26 cellular contexts compared by ENCODE assay signal in the genomic region with DNA sequence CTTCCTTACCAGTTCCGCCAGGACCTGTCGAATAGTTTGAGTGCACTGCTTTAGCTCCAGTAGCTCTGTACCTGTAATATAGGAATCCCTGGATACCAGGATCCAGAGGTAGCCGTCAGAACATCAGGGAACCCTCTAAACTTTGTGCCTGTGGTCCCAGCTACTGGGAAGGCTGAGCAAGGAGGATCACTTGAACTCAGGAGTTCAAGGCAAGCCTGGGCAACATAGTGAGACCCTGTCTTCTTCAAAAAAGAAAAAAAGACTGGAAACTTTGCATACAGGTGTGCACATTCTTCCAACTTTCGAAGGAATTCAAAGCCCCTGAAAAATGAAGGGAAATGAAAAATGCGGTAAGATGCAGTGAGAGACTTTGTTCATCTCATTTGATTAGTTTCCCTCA.
"Had no signal": no experiment of that assay in that cellular context is flagged by ENCODE, and none has a peak within 500 bp of the region (broad histone marks: within the 10 kb centered on the region; RNA-seq: fewer than 3 reads in every experiment).

No MANE protein-coding gene starts in this region.

- ATAC-seq: activated CD4-positive, CD25-positive, alpha-beta regulatory T cell treated with anti-CD3 and anti-CD28 coated beads, Interleukin-2, amount 50 U/mL, for 24 hours; activated CD8-positive, alpha-beta memory T cell treated with anti-CD3 and anti-CD28 coated beads, Interleukin-2, amount 10 ng/mL, durations not matched to agents 7 days and 5 days had no signal

- H3K27me3 Mint-ChIP-seq: activated CD4-positive, alpha-beta memory T cell treated with anti-CD3 and anti-CD28 coated beads, Interleukin-2, amount 10 ng/mL, durations not matched to agents 7 days and 5 days; activated CD4-positive, alpha-beta T cell treated with anti-CD3 and anti-CD28 coated beads, Interleukin-2, amount 10 ng/mL, durations not matched to agents 24 days and 14 days; activated CD8-positive, alpha-beta memory T cell treated with anti-CD3 and anti-CD28 coated beads, Interleukin-2, amount 10 ng/mL, durations not matched to agents 7 days and 5 days had no signal

- H3K27me3 ChIP-seq: breast epithelium, esophagus squamous epithelium, right atrium auricular region, tibial nerve had no signal

- H3K9me3 ChIP-seq: breast epithelium, esophagus squamous epithelium, left ventricle myocardium inferior, right atrium auricular region, tibial nerve had no signal

- H3K27ac ChIP-seq: breast epithelium, epithelial cell of prostate, esophagus squamous epithelium, left ventricle myocardium inferior, parathyroid adenoma, right atrium auricular region, tibial nerve, VCaP had no signal

- H3K4me3 Mint-ChIP-seq: activated CD4-positive, alpha-beta memory T cell treated with anti-CD3 and anti-CD28 coated beads, Interleukin-2, amount 10 ng/mL, durations not matched to agents 7 days and 5 days; activated CD4-positive, alpha-beta T cell treated with anti-CD3 and anti-CD28 coated beads, Interleukin-2, amount 10 ng/mL, durations not matched to agents 24 days and 14 days; activated CD8-positive, alpha-beta memory T cell treated with anti-CD3 and anti-CD28 coated beads, Interleukin-2, amount 10 ng/mL, durations not matched to agents 7 days and 5 days; neural crest cell had no signal

- DNase-seq: activated CD4-positive, alpha-beta memory T cell treated with anti-CD3 and anti-CD28 coated beads, Interleukin-2, amount 10 ng/mL, durations not matched to agents 7 days and 5 days; activated CD4-positive, alpha-beta T cell treated with anti-CD3 and anti-CD28 coated beads, Interleukin-2, amount 10 ng/mL, durations not matched to agents 24 days and 14 days; activated CD8-positive, alpha-beta memory T cell treated with anti-CD3 and anti-CD28 coated beads, Interleukin-2, amount 10 ng/mL, durations not matched to agents 7 days and 5 days; activated effector memory CD4-positive, alpha-beta T cell treated with anti-CD3 and anti-CD28 coated beads, Interleukin-2, amount 50 U/mL, for 16 hours; activated naive CD4-positive, alpha-beta T cell treated with anti-CD3 and anti-CD28 coated beads, Interleukin-2, amount 50 U/mL, for 16 hours; central memory CD4-positive, alpha-beta T cell; esophagus squamous epithelium; foreskin melanocyte; islet precursor cell; left ventricle myocardium inferior; mesendoderm; occipital lobe; stimulated activated CD4-positive, alpha-beta T cell treated with anti-CD3 and anti-CD28 coated beads, Interleukin-15, amount 100 ng/mL, for 24 hours; stimulated activated CD4-positive, alpha-beta T cell treated with anti-CD3 and anti-CD28 coated beads, Interleukin-2, amount 100 ng/mL, for 24 hours; stimulated activated naive CD4-positive, alpha-beta T cell treated with Interleukin-2 at 50 U/mL for 16 hours; T-helper 1 cell; T-helper 9 cell had no signal

- H3K27ac Mint-ChIP-seq: activated CD4-positive, alpha-beta T cell treated with anti-CD3 and anti-CD28 coated beads, Interleukin-2, amount 10 ng/mL, durations not matched to agents 24 days and 14 days; activated CD8-positive, alpha-beta memory T cell treated with anti-CD3 and anti-CD28 coated beads, Interleukin-2, amount 10 ng/mL, durations not matched to agents 7 days and 5 days had no signal

- H3K4me3 ChIP-seq: breast epithelium, esophagus squamous epithelium, left ventricle myocardium inferior, lung, right atrium auricular region, tibial nerve had no signal

- H3K36me3 ChIP-seq: breast epithelium had no signal

- H3K4me1 ChIP-seq: breast epithelium, esophagus squamous epithelium, left ventricle myocardium inferior, parathyroid adenoma, right atrium auricular region, tibial nerve had no signal

- H3K9me3 Mint-ChIP-seq: activated CD4-positive, alpha-beta memory T cell treated with anti-CD3 and anti-CD28 coated beads, Interleukin-2, amount 10 ng/mL, durations not matched to agents 7 days and 5 days; activated CD4-positive, alpha-beta T cell treated with anti-CD3 and anti-CD28 coated beads, Interleukin-2, amount 10 ng/mL, durations not matched to agents 24 days and 14 days; neural crest cell had no signal
